Comparison of ENCODE assay signal across 24 cellular contexts in genomic region chr15:36545451-36545992, GRCh38. TPM values are rescaled to one million over a fixed set of nuclear protein-coding genes. Genes with fewer than 3 reads are reported as not detected.
DNase-seq lines count a peak whose midpoint lies in the region; ATAC-seq and TF ChIP-seq lines count a peak whose summit lies in the region.
"Had no signal": no experiment of that assay in that cellular context is flagged by ENCODE, and none has a peak within 500 bp of the region (broad histone marks: within the 10 kb centered on the region; RNA-seq: fewer than 3 reads in every experiment).

No MANE protein-coding gene starts in this region.

- H3K9ac ChIP-seq in SK-N-MC (ENCODE audit: insufficient read length), result no peak overlapping the region

- WGBS in right cardiac atrium, result 40% methylated on average over 1 of the region's 1 CpG
- WGBS in iPS DF 6.9 (ENCODE audit: insufficient coverage, insufficient read length), result no CpG with 5 or more reads among the region's 1 CpG
- 56 to 63% methylated on average over 1 of the region's 1 CpG for WGBS in thyroid gland, 2 donors

- H3K27me3 ChIP-seq in cardiac muscle cell (no peaks in the 10 kb centered on the region), right cardiac atrium (ENCODE audit: control insufficient read depth, insufficient read depth) (no peaks in the 10 kb centered on the region), iPS DF 6.9 (ENCODE audit: control insufficient read depth, insufficient read depth, low read length) (no peaks in the 10 kb centered on the region), neuron (ENCODE audit: insufficient read depth, low read length) (no peaks in the 10 kb centered on the region), thyroid gland (no peaks in the 10 kb centered on the region)

- H3K9me3 ChIP-seq in cardiac muscle cell (ENCODE audit: low read depth) (no peaks in the 10 kb centered on the region), right cardiac atrium (ENCODE audit: control insufficient read depth, low read length) (no peaks in the 10 kb centered on the region), SK-N-MC (ENCODE audit: low read depth, low read length) (no peaks in the 10 kb centered on the region), iPS DF 6.9 (ENCODE audit: control insufficient read depth, insufficient read depth, low read length) (no peaks in the 10 kb centered on the region), neuron (ENCODE audit: low read length) (no peaks in the 10 kb centered on the region), thyroid gland (no peaks in the 10 kb centered on the region)

- ATAC-seq in right cardiac atrium (no peak), HG03108 (IDR thresholded peaks at IDR 0.05; ENCODE audit: unreplicated experiment) (no peak)
- ATAC-seq: HCT116, SK-N-SH treated with all-trans-retinoic acid at 6 μM for 48 hours had no signal

- H3K4me3 ChIP-seq in cardiac muscle cell, result no peak overlapping the region
- H3K4me3 ChIP-seq in right cardiac atrium (ENCODE audit: low read length), result no peak overlapping the region
- H3K4me3 ChIP-seq in SK-N-MC, result peak overlapping the region; percentile 64
- no peak overlapping the region for H3K4me3 ChIP-seq in iPS DF 6.9 (ENCODE audit: low read length)
- no peak overlapping the region for H3K4me3 ChIP-seq in neuron (ENCODE audit: low read length)
- H3K4me3 ChIP-seq in thyroid gland (replicated peaks in 1 of 3), result no peak overlapping the region
- H3K4me3 ChIP-seq: PC-9 had no signal

- H3K4me1 ChIP-seq in cardiac muscle cell (ENCODE audit: low read depth) (peaks cover 21% of the 10 kb centered on the region), right cardiac atrium (ENCODE audit: control insufficient read depth, insufficient read depth, low read length) (no peaks in the 10 kb centered on the region), iPS DF 6.9 (ENCODE audit: control insufficient read depth, insufficient read depth, low read length) (peaks cover 4% of the 10 kb centered on the region; the same call in 1 of the 2 replicates), neuron (ENCODE audit: insufficient read depth, low read length) (peaks cover 12% of the 10 kb centered on the region), thyroid gland (no peaks in the 10 kb centered on the region)

- no peak for DNase-seq in cardiac muscle cell (ENCODE audit: low read depth in 1 of 2, low spot score in 1 of 2)
- no peak for DNase-seq in right cardiac atrium
- DNase-seq in SK-N-MC (ENCODE audit: low read depth, low spot score), result no peak
- DNase-seq in iPS DF 6.9 (ENCODE audit: low read depth, low spot score), result no peak
- no peak for DNase-seq in NCI-H1417 (lab: John Stamatoyannopoulos, UW)
- DNase-seq in thyroid gland, result no peak
- DNase-seq: 8988T, AML-193, C1 segment of cervical spinal cord, DMS53, GF-D8, KBM-7, MM.1S, NCI-H1048, NCI-H1436, NCI-H187 treated with DMSO at 0.1 percent for 48 hours, NCI-H2107, PC-9, RPMI8226, SIG-M5 had no signal

- H3K27ac ChIP-seq in cardiac muscle cell (peak overlapping the region; percentile 31), right cardiac atrium (ENCODE audit: low read length) (no peak overlapping the region), SK-N-MC (peak overlapping the region; percentile 43; the same call in 1 of the 2 replicates), iPS DF 6.9 (ENCODE audit: low read length) (peak overlapping the region; percentile 13), thyroid gland (no peak overlapping the region)
- H3K27ac ChIP-seq: PC-9 had no signal

- intact Hi-C loops in right cardiac atrium (cut with DNase I), result no loop called here
- intact Hi-C loops in thyroid gland (cut with DNase I), result no loop called here

- TF ChIP-seq CTCF in cardiac muscle cell (IDR thresholded peaks at IDR 0.05; ENCODE audit: low read depth, low read length) (no peak), thyroid gland (IDR thresholded peaks at IDR 0.05) (no peak)

- H2AFZ ChIP-seq in neuron (ENCODE audit: low read depth, low read length), result peak overlapping the region; percentile 38
- H2AFZ ChIP-seq: PC-9 had no signal

- no peak for TF ChIP-seq POLR2A in thyroid gland (IDR thresholded peaks at IDR 0.05)

- H3K36me3 ChIP-seq in cardiac muscle cell, result no peaks in the 10 kb centered on the region
- no peaks in the 10 kb centered on the region for H3K36me3 ChIP-seq in SK-N-MC (ENCODE audit: insufficient read depth, low read length)
- no peaks in the 10 kb centered on the region for H3K36me3 ChIP-seq in iPS DF 6.9 (ENCODE audit: control insufficient read depth, insufficient read depth, low read length)
- no peaks in the 10 kb centered on the region for H3K36me3 ChIP-seq in neuron (ENCODE audit: insufficient read depth, low read length)
- H3K36me3 ChIP-seq in thyroid gland, result no peaks in the 10 kb centered on the region

RNA-seq across cellular contexts. Expression of gene CDIN1, which starts 33.9 kb away (rescaled TPM):
- 47.5 and 77.3 TPM in 2 replicates for total RNA-seq in cardiac muscle cell
- 71.5 and 154 TPM in 2 replicates for polyA plus RNA-seq in cardiac muscle cell
- total RNA-seq in right cardiac atrium, result 10 to 100 TPM; 11.6 to 15.3 (median 12.0) TPM
- 6.2 TPM for polyA plus RNA-seq in right cardiac atrium
- total RNA-seq in thyroid gland, result 10 to 100 TPM in 2 of 4 donors, 1 to 10 TPM in 2; 3.5 to 25.8 (median 9.5) TPM

Comparison
In these comparisons a context has a peak if more than half of its experiments do, and no peak if none do; other contexts are left out.
1. H3K27ac ChIP-seq: peak in cardiac muscle cell (single experiment), SK-N-MC (single experiment) and iPS DF 6.9 (single experiment); none in right cardiac atrium (single experiment) and thyroid gland (0 of 3).